20 cellular contexts compared by ENCODE assay signal in genomic region chr16:55672471-55672870, GRCh38. TPM values are rescaled to one million over a fixed set of nuclear protein-coding genes. Genes with fewer than 3 reads are reported as not detected.
DNase-seq lines count a peak whose midpoint lies in the region; ATAC-seq and TF ChIP-seq lines count a peak whose summit lies in the region.
"Had no signal": no experiment of that assay in that cellular context is flagged by ENCODE, and none has a peak within 500 bp of the region (broad histone marks: within the 10 kb centered on the region; RNA-seq: fewer than 3 reads in every experiment).

No MANE protein-coding gene starts in this region.

- no peaks in the 10 kb centered on the region for H3K9me2 ChIP-seq in MM.1S (replicated peaks; ENCODE audit: insufficient read depth, low read length)

- no peaks in the 10 kb centered on the region for H3K4me1 Mint-ChIP-seq in natural killer cell treated with Interleukin-12 subunit alpha and Interleukin-12 subunit beta and Interleukin-15 and Interleukin-18, amount 100 ng/mL, for 72 hours (ENCODE audit: low read depth in 2 of 2)
- H3K4me1 Mint-ChIP-seq: activated CD4-positive, alpha-beta T cell treated with anti-CD3 and anti-CD28 coated beads, Interleukin-2, amount 10 ng/mL, durations not matched to agents 7 days and 5 days; mesothelial cell of epicardium had no signal

- TF ChIP-seq CTCF in MM.1S (IDR thresholded peaks at IDR 0.05; ENCODE audit: low read length) = no peak
- TF ChIP-seq CTCF in Peyer's patch (IDR thresholded peaks at IDR 0.05) = no peak

- no peak overlapping the region for H3K27ac Mint-ChIP-seq in natural killer cell treated with Interleukin-12 subunit alpha and Interleukin-12 subunit beta and Interleukin-15 and Interleukin-18, amount 100 ng/mL, for 72 hours
- H3K27ac Mint-ChIP-seq: activated CD4-positive, alpha-beta T cell treated with anti-CD3 and anti-CD28 coated beads, Interleukin-2, amount 10 ng/mL, durations not matched to agents 7 days and 5 days; GM23338; mesothelial cell of epicardium had no signal

- H2AFZ ChIP-seq in MM.1S (ENCODE audit: low read length) = no peak overlapping the region
- H2AFZ ChIP-seq: GM23338, hepatocyte had no signal

- H3K4me3 ChIP-seq in adipocyte (ENCODE audit: low read length) (no peak overlapping the region), skeletal muscle cell (ENCODE audit: low read depth, low read length) (no peak overlapping the region), MM.1S (ENCODE audit: low read length) (no peak overlapping the region), Peyer's patch (no peak overlapping the region)
- H3K4me3 ChIP-seq: ascending aorta, GM23338, hepatocyte had no signal

- no peak for TF ChIP-seq POLR2A in Peyer's patch (IDR thresholded peaks at IDR 0.05)

- H3K27me3 ChIP-seq in adipocyte (replicated peaks; ENCODE audit: control insufficient read depth, insufficient read depth, low read length) (peaks cover 5% of the 10 kb centered on the region), MM.1S (replicated peaks; ENCODE audit: insufficient read depth, low read length) (no peaks in the 10 kb centered on the region), Peyer's patch (no peaks in the 10 kb centered on the region)
- H3K27me3 ChIP-seq: ascending aorta, hepatocyte had no signal

- H3K9ac ChIP-seq in adipocyte (ENCODE audit: low read length) (no peak overlapping the region), MM.1S (ENCODE audit: low read length) (no peak overlapping the region)

- H3K27me3 Mint-ChIP-seq in natural killer cell treated with Interleukin-12 subunit alpha and Interleukin-12 subunit beta and Interleukin-15 and Interleukin-18, amount 100 ng/mL, for 72 hours = peaks cover 0 to 2% of the 10 kb centered on the region in 2 donors
- H3K27me3 Mint-ChIP-seq: activated CD4-positive, alpha-beta T cell treated with anti-CD3 and anti-CD28 coated beads, Interleukin-2, amount 10 ng/mL, durations not matched to agents 7 days and 5 days had no signal

- intact Hi-C loops in Right ventricle myocardium superior (cut with DNase I) = no loop called here

- H3K4me2 ChIP-seq in MM.1S (ENCODE audit: low read depth, low read length) = no peak overlapping the region
- H3K4me2 ChIP-seq: GM23338, hepatocyte had no signal

- peak; percentile 95 for ATAC-seq in Right ventricle myocardium superior (ENCODE audit: poor library complexity)
- no peak for ATAC-seq in natural killer cell treated with Interleukin-12 subunit alpha and Interleukin-12 subunit beta and Interleukin-15 and Interleukin-18, amount 100 ng/mL, for 72 hours
- ATAC-seq: GM23338, Panc1, SK-N-SH treated with all-trans-retinoic acid at 6 μM for 48 hours had no signal

- no peaks in the 10 kb centered on the region for H3K36me3 Mint-ChIP-seq in natural killer cell treated with Interleukin-12 subunit alpha and Interleukin-12 subunit beta and Interleukin-15 and Interleukin-18, amount 100 ng/mL, for 72 hours
- H3K36me3 Mint-ChIP-seq: mesothelial cell of epicardium had no signal

- H3K36me3 ChIP-seq in adipocyte (ENCODE audit: control insufficient read depth, insufficient read depth, low read length, severe bottlenecking) = no peaks in the 10 kb centered on the region
- no peaks in the 10 kb centered on the region for H3K36me3 ChIP-seq in MM.1S (replicated peaks; ENCODE audit: insufficient read depth, low read length)
- H3K36me3 ChIP-seq in Peyer's patch = no peaks in the 10 kb centered on the region
- H3K36me3 ChIP-seq: ascending aorta had no signal

- no peaks in the 10 kb centered on the region for H4K20me1 ChIP-seq in MM.1S (ENCODE audit: insufficient read depth, low read length)

- DNase-seq in EH (ENCODE audit: low read depth) (peak; percentile 64), adipocyte (ENCODE audit: low read depth) (peak; percentile 36), Right ventricle myocardium superior (peak; percentile 61), skeletal muscle cell (ENCODE audit: low read depth) (peak; percentile 75), MM.1S (no peak), Peyer's patch (no peak)
- DNase-seq in activated CD4-positive, alpha-beta T cell treated with anti-CD3 and anti-CD28 coated beads for 4 hours = no peak
- no peak for DNase-seq in natural killer cell treated with Interleukin-12 subunit alpha and Interleukin-12 subunit beta and Interleukin-15 and Interleukin-18, amount 100 ng/mL, for 72 hours (ENCODE audit: low spot score)
- DNase-seq: activated CD4-positive, alpha-beta T cell treated with anti-CD3 and anti-CD28 coated beads, Interleukin-2, amount 10 ng/mL, durations not matched to agents 7 days and 5 days; AML-193; kidney glomerular epithelial cell; NCI-H1105; NCI-H82 had no signal

- H3K4me3 Mint-ChIP-seq in natural killer cell treated with Interleukin-12 subunit alpha and Interleukin-12 subunit beta and Interleukin-15 and Interleukin-18, amount 100 ng/mL, for 72 hours = no peak overlapping the region
- H3K4me3 Mint-ChIP-seq: activated CD4-positive, alpha-beta T cell treated with anti-CD3 and anti-CD28 coated beads, Interleukin-2, amount 10 ng/mL, durations not matched to agents 7 days and 5 days; GM23338; mesothelial cell of epicardium had no signal

- H3K4me1 ChIP-seq in adipocyte (ENCODE audit: control insufficient read depth, insufficient read depth, low read length) = peaks cover 23% of the 10 kb centered on the region
- H3K4me1 ChIP-seq in MM.1S (ENCODE audit: low read length) = no peaks in the 10 kb centered on the region
- H3K4me1 ChIP-seq in Peyer's patch = no peaks in the 10 kb centered on the region
- H3K4me1 ChIP-seq: ascending aorta had no signal

- no peaks in the 10 kb centered on the region for H3F3A ChIP-seq in MM.1S (ENCODE audit: insufficient read depth, low read length)

- H3K9me3 ChIP-seq in adipocyte (ENCODE audit: control insufficient read depth, low read length) = no peaks in the 10 kb centered on the region
- H3K9me3 ChIP-seq in MM.1S (replicated peaks; ENCODE audit: insufficient read depth, low read length) = no peaks in the 10 kb centered on the region
- no peaks in the 10 kb centered on the region for H3K9me3 ChIP-seq in Peyer's patch
- H3K9me3 ChIP-seq: ascending aorta had no signal

- no peaks in the 10 kb centered on the region for H3K9me3 Mint-ChIP-seq in natural killer cell treated with Interleukin-12 subunit alpha and Interleukin-12 subunit beta and Interleukin-15 and Interleukin-18, amount 100 ng/mL, for 72 hours
- H3K9me3 Mint-ChIP-seq: activated CD4-positive, alpha-beta T cell treated with anti-CD3 and anti-CD28 coated beads, Interleukin-2, amount 10 ng/mL, durations not matched to agents 7 days and 5 days; GM23338; mesothelial cell of epicardium had no signal

- no peaks in the 10 kb centered on the region for H3K79me2 ChIP-seq in MM.1S (ENCODE audit: low read length)
- H3K79me2 ChIP-seq: hepatocyte had no signal

- H3K27ac ChIP-seq in MM.1S (ENCODE audit: low read length) (no peak overlapping the region), Peyer's patch (no peak overlapping the region)
- H3K27ac ChIP-seq: ascending aorta, epithelial cell of prostate, hepatocyte had no signal

RNA-seq across cellular contexts. Expression of gene SLC6A2, which starts 16.7 kb away (rescaled TPM):
- total RNA-seq in Right ventricle myocardium superior (not detected), Peyer's patch (not detected)
- total RNA-seq in natural killer cell treated with Interleukin-12 subunit alpha and Interleukin-12 subunit beta and Interleukin-15 and Interleukin-18, amount 100 ng/mL, for 72 hours = not detected
- total RNA-seq: activated CD4-positive, alpha-beta T cell treated with anti-CD3 and anti-CD28 coated beads, Interleukin-2, amount 10 ng/mL, durations not matched to agents 7 days and 5 days; ascending aorta had no signal

Comparison
In these comparisons a context has a peak if more than half of its experiments do, and no peak if none do; other contexts are left out.
1. DNase-seq: peak in EH (single experiment), adipocyte (single experiment), Right ventricle myocardium superior (single experiment) and skeletal muscle cell (single experiment); none in MM.1S (single experiment), Peyer's patch (0 of 3), activated CD4-positive, alpha-beta T cell treated with anti-CD3 and anti-CD28 coated beads for 4 hours (0 of 2) and natural killer cell treated with Interleukin-12 subunit alpha and Interleukin-12 subunit beta and Interleukin-15 and Interleukin-18, amount 100 ng/mL, for 72 hours (single experiment).